Comparison of ENCODE assay signal across 14 cellular contexts in genomic region chr7:130908345-130909160, GRCh38.
A peak's percentile ranks its signal among the peaks of the same experiment; 100 is the strongest.
DNase-seq lines count a peak whose midpoint lies in the region; ATAC-seq and TF ChIP-seq lines count a peak whose summit lies in the region.
"Had no signal": no experiment of that assay in that cellular context is flagged by ENCODE, and none has a peak within 500 bp of the region (broad histone marks: within the 10 kb centered on the region; RNA-seq: fewer than 3 reads in every experiment).

No MANE protein-coding gene starts in this region.

- H3K4me2 ChIP-seq in neural progenitor cell = no peak overlapping the region

- intact Hi-C loops in Calu3 (cut with micrococcal nuclease; ENCODE audit: unreplicated experiment) (no loop called here), left colon (cut with DNase I, micrococcal nuclease) (no loop called here), stomach (cut with DNase I; ENCODE audit: low total_unique reads) (no loop called here)

- TF ChIP-seq EP300 in stomach (IDR thresholded peaks at IDR 0.05) = no peak

- TF ChIP-seq CTCF in Calu3 (IDR thresholded peaks at IDR 0.05; ENCODE audit: unreplicated experiment) = no peak
- TF ChIP-seq CTCF in neural progenitor cell (IDR thresholded peaks at IDR 0.05) = no peak
- TF ChIP-seq CTCF in stomach (IDR thresholded peaks at IDR 0.05) = no peak

- peaks cover 100% of the 10 kb centered on the region for H3K36me3 Mint-ChIP-seq in Calu3 (ENCODE audit: insufficient read depth, unreplicated experiment)
- peaks cover 48 to 73% of the 10 kb centered on the region in 2 donors for H3K36me3 Mint-ChIP-seq in activated naive CD4-positive, alpha-beta T cell treated with anti-CD3 and anti-CD28 coated beads, Interleukin-2, amount 50 U/mL, for 72 hours
- no peaks in the 10 kb centered on the region for H3K36me3 Mint-ChIP-seq in neural progenitor cell

- H3K4me1 Mint-ChIP-seq in Calu3 (ENCODE audit: low read depth, unreplicated experiment) (peaks cover 39% of the 10 kb centered on the region), neural progenitor cell (peaks cover 42% of the 10 kb centered on the region)

- WGBS in stomach, 5 donors = 88 to 94% (median 91%) methylated on average over 10 to 11 of the region's 11 CpGs

- no TSS peak for BruUV-seq in Calu3 (replicated peaks; lab: Mats Ljungman, UMichigan)

- H3K27me3 Mint-ChIP-seq in Calu3 (ENCODE audit: unreplicated experiment) (peaks cover 10% of the 10 kb centered on the region), neural progenitor cell (ENCODE audit: insufficient read depth, low read depth) (peaks cover 20% of the 10 kb centered on the region)

- H3K27ac Mint-ChIP-seq in Calu3 (ENCODE audit: unreplicated experiment) (peak overlapping the region; percentile 97), neural progenitor cell (no peak overlapping the region)
- H3K27ac Mint-ChIP-seq in activated naive CD4-positive, alpha-beta T cell treated with anti-CD3 and anti-CD28 coated beads, Interleukin-2, amount 50 U/mL, for 72 hours = peak overlapping the region; percentile 95 to 98

- H3K79me2 ChIP-seq in neural progenitor cell (ENCODE audit: low read depth) = no peaks in the 10 kb centered on the region

- H3K4me3 ChIP-seq in neural progenitor cell = no peak overlapping the region
- peak overlapping the region in 1 of 4 donors; percentile 48 for H3K4me3 ChIP-seq in stomach
- H3K4me3 ChIP-seq: skin epidermis had no signal

- no peaks in the 10 kb centered on the region for H3F3A ChIP-seq in neural progenitor cell (ENCODE audit: low read depth)

- TF ChIP-seq POLR2A in stomach (IDR thresholded peaks at IDR 0.05) = no peak

- H3K4me1 ChIP-seq in neural progenitor cell (peaks cover 20% of the 10 kb centered on the region), stomach (peaks cover 50 to 89% (median 78%) of the 10 kb centered on the region in 4 donors)

- H3K9me3 ChIP-seq in neural progenitor cell (ENCODE audit: low read depth) = no peaks in the 10 kb centered on the region
- H3K9me3 ChIP-seq in stomach = no peaks in the 10 kb centered on the region
- H3K9me3 ChIP-seq: Caco-2 had no signal

- no peak for ATAC-seq in activated naive CD4-positive, alpha-beta T cell treated with anti-CD3 and anti-CD28 coated beads, Interleukin-2, amount 50 U/mL, for 72 hours
- ATAC-seq in left colon = peak; percentile 6
- no peak for ATAC-seq in HG03280 (IDR thresholded peaks at IDR 0.05; ENCODE audit: unreplicated experiment)

- DNase-seq in A172 (ENCODE audit: low spot score) (peak; percentile 45), Calu3 (no peak), left colon (peak in 1 of 2 donors; percentile 49), neural progenitor cell (ENCODE audit: low spot score) (no peak), stomach (no peak), GF-D8 (lab: John Stamatoyannopoulos, UW) (no peak)
- no peak for DNase-seq in activated naive CD4-positive, alpha-beta T cell treated with anti-CD3 and anti-CD28 coated beads, Interleukin-2, amount 50 U/mL, for 72 hours (ENCODE audit: low spot score in 2 of 2)
- DNase-seq: Caco-2; dermis blood vessel endothelial cell; hippocampal formation; NK-92 treated with Interleukin-12 subunit alpha and Interleukin-12 subunit beta, amount 100 ng/mL, for 24 hours had no signal

- H4K20me1 ChIP-seq in neural progenitor cell (ENCODE audit: low read depth) = no peaks in the 10 kb centered on the region

- no peaks in the 10 kb centered on the region for H3K36me3 ChIP-seq in neural progenitor cell
- peaks cover 0 to 24% (median 10%) of the 10 kb centered on the region in 4 donors for H3K36me3 ChIP-seq in stomach

- no peak overlapping the region for H2AFZ ChIP-seq in neural progenitor cell (replicated peaks)

- no peak overlapping the region for H3K9ac ChIP-seq in neural progenitor cell

- H3K27me3 ChIP-seq in neural progenitor cell (peaks cover 28% of the 10 kb centered on the region), stomach (no peaks in the 10 kb centered on the region)

- H3K9me3 Mint-ChIP-seq in Calu3 (ENCODE audit: low read depth, unreplicated experiment) = no peaks in the 10 kb centered on the region
- no peaks in the 10 kb centered on the region for H3K9me3 Mint-ChIP-seq in activated naive CD4-positive, alpha-beta T cell treated with anti-CD3 and anti-CD28 coated beads, Interleukin-2, amount 50 U/mL, for 72 hours
- no peaks in the 10 kb centered on the region for H3K9me3 Mint-ChIP-seq in neural progenitor cell

- H3K27ac ChIP-seq in neural progenitor cell = no peak overlapping the region
- H3K27ac ChIP-seq in stomach = peak overlapping the region in 1 of 5 donors; percentile 92
- H3K27ac ChIP-seq: HL-60 had no signal

- H3K4me3 Mint-ChIP-seq in Calu3 (ENCODE audit: low read depth, unreplicated experiment) = peak overlapping the region; percentile 94
- H3K4me3 Mint-ChIP-seq in neural progenitor cell = no peak overlapping the region

- CTCF ChIA-PET in Calu3 (lab: Charles Lee) = interaction anchor here (0.5 to 1.1 kb wide), 3 partner anchors 12 to 17 kb away, joined by 3 to 4 read pairs (median 3); no protein-coding TSS in a partner anchor
